19 cellular contexts compared by ENCODE assay signal in the genomic region with DNA sequence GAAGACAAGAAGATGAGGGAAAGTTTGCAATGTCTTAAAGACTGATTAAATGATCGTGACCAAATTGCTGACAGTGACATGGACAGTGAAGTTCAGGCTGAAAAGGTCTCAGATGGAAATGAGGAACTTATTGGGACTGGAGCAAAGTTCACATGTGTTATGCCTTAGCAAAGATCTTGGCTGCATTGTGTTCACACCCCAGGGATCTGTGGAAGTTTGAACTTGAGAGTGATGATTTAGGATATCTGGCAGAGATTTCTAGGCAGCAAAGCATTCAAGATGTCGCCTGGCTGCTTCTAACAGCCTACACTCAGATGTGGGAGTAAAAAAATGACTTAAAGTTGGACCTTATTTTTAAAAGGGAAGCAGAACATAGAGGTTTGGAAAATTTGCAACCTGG. TPM values are rescaled to one million over a fixed set of nuclear protein-coding genes. Genes with fewer than 3 reads are reported as not detected.
"Had no signal": no experiment of that assay in that cellular context is flagged by ENCODE, and none has a peak within 500 bp of the region (broad histone marks: within the 10 kb centered on the region; RNA-seq: fewer than 3 reads in every experiment).

No MANE protein-coding gene starts in this region.

- H3K4me3 Mint-ChIP-seq: activated T-helper 1 cell treated with anti-CD3 and anti-CD28 coated beads, Interleukin-12 subunit alpha, Interleukin-12 subunit beta, Interleukin-2, Interleukin-4 antibody, amounts not matched to agents 30 ng/mL and 10 ng/mL and 1 ng/mL, durations not matched to agents 14 hours and 24 hours and 36 hours; nephron progenitor cell had no signal

- H3K4me3 ChIP-seq: prostate gland, smooth muscle cell, suprapubic skin, upper lobe of left lung had no signal

- DNase-seq: activated CD4-positive, alpha-beta T cell treated with anti-CD3 and anti-CD28 coated beads, Interleukin-2, amount 50 U/mL, for 1 hour; activated CD8-positive, alpha-beta memory T cell treated with anti-CD3 and anti-CD28 coated beads for 24 hours; activated naive CD4-positive, alpha-beta T cell treated with Interleukin-2 at 50 U/mL for 16 hours; aorta; cerebellar nuclear complex; hypothalamus; mesendoderm; nephron progenitor cell; right cardiac atrium; stimulated activated CD4-positive, alpha-beta T cell treated with anti-CD3 and anti-CD28 coated beads, Interleukin-4, amount 100 ng/mL, for 4 hours; stimulated activated CD8-positive, alpha-beta memory T cell treated with anti-CD3 and anti-CD28 coated beads, Interleukin-4, amount 100 ng/mL, for 48 hours; stimulated activated naive CD8-positive, alpha-beta T cell treated with anti-CD3 and anti-CD28 coated beads, Interleukin-15, Interleukin-2, amounts not matched to agents 100 U/mL and 50 U/mL, for 24 hours; SW 1271; upper lobe of left lung had no signal

- H3K27ac Mint-ChIP-seq: activated T-helper 1 cell treated with anti-CD3 and anti-CD28 coated beads, Interleukin-12 subunit alpha, Interleukin-12 subunit beta, Interleukin-2, Interleukin-4 antibody, amounts not matched to agents 30 ng/mL and 10 ng/mL and 1 ng/mL, durations not matched to agents 14 hours and 24 hours and 36 hours; nephron progenitor cell had no signal

- ATAC-seq: right cardiac atrium; stimulated activated naive CD8-positive, alpha-beta T cell treated with anti-CD3 and anti-CD28 coated beads, Interleukin-15, Interleukin-2, amounts not matched to agents 100 U/mL and 50 U/mL, for 24 hours had no signal

RNA-seq across cellular contexts. Expression of a gene that starts 59.3 kb away (rescaled TPM):
- total RNA-seq: activated T-helper 1 cell treated with anti-CD3 and anti-CD28 coated beads, Interleukin-12 subunit alpha, Interleukin-12 subunit beta, Interleukin-2, Interleukin-4 antibody, amounts not matched to agents 30 ng/mL and 10 ng/mL and 1 ng/mL, durations not matched to agents 14 hours and 24 hours and 36 hours; T-helper 2 cell treated with Interferon-gamma antibody and Interleukin-4, amounts not matched to agents 100 ng/mL and 5 ng/mL, for 36 hours had no signal
